10 cellular contexts compared by ENCODE assay signal in genomic region chr7:37915438-37915837, GRCh38. TPM values are rescaled to one million over a fixed set of nuclear protein-coding genes. Genes with fewer than 3 reads are reported as not detected.
DNase-seq lines count a peak whose midpoint lies in the region; ATAC-seq and TF ChIP-seq lines count a peak whose summit lies in the region.
"Had no signal": no experiment of that assay in that cellular context is flagged by ENCODE, and none has a peak within 500 bp of the region (broad histone marks: within the 10 kb centered on the region; RNA-seq: fewer than 3 reads in every experiment).

No MANE protein-coding gene starts in this region.

- H3K27ac ChIP-seq in mesenchymal stem cell (ENCODE audit: low read length, poor library complexity, severe bottlenecking): no peak overlapping the region
- H3K27ac ChIP-seq: KMS-11 had no signal

- no peak overlapping the region for H2AK5ac ChIP-seq in mesenchymal stem cell (ENCODE audit: low read length, severe bottlenecking)

- 76% methylated on average over 4 of the region's 5 CpGs for WGBS in mesenchymal stem cell

- H4K91ac ChIP-seq in mesenchymal stem cell (ENCODE audit: low read length): no peak overlapping the region

- H3K4me2 ChIP-seq in mesenchymal stem cell (ENCODE audit: low read length, poor library complexity, severe bottlenecking): no peak overlapping the region
- H3K4me2 ChIP-seq: KMS-11 had no signal

- H4K8ac ChIP-seq in mesenchymal stem cell (ENCODE audit: low read length): no peak overlapping the region

- H2BK15ac ChIP-seq in mesenchymal stem cell (ENCODE audit: low read depth, poor library complexity, severe bottlenecking): no peak overlapping the region

- H3K4me3 ChIP-seq in BE2C (ENCODE audit: low read depth, low read length) (no peak overlapping the region), mesenchymal stem cell (ENCODE audit: insufficient read depth in 1 of 2, low read depth in 1 of 2, low read length in 2 of 2) (peak overlapping the region in 1 of 2 experiments; percentile 85)

- peak overlapping the region; percentile 90 for H3K9ac ChIP-seq in mesenchymal stem cell (ENCODE audit: low read length)
- H3K9ac ChIP-seq: KMS-11 had no signal

- no peak overlapping the region for H2BK120ac ChIP-seq in mesenchymal stem cell (ENCODE audit: low read depth, low read length)

- no peak overlapping the region for H2AFZ ChIP-seq in mesenchymal stem cell (ENCODE audit: low read depth, low read length)

- no peaks in the 10 kb centered on the region for H3K79me1 ChIP-seq in mesenchymal stem cell (replicated peaks; ENCODE audit: low read length, poor library complexity, severe bottlenecking)

- H3K36me3 Mint-ChIP-seq in activated T-helper 2 cell treated with anti-CD3 and anti-CD28 coated beads, Interferon-gamma antibody, Interleukin-2, Interleukin-4, amounts not matched to agents 10 μg/mL and 5 μg/mL and 100 μg/mL, durations not matched to agents 14 hours and 24 hours and 36 hours (ENCODE audit: low read depth): no peaks in the 10 kb centered on the region

- H3K18ac ChIP-seq in mesenchymal stem cell (ENCODE audit: low read depth in 1 of 2, low read length in 2 of 2): no peak overlapping the region

- H3K4me1 ChIP-seq in BE2C (no peaks in the 10 kb centered on the region), mesenchymal stem cell (ENCODE audit: control insufficient read depth, insufficient read depth, low read depth, low read length) (peaks cover 11% of the 10 kb centered on the region)

- no peak overlapping the region for H3K4me3 Mint-ChIP-seq in activated T-helper 2 cell treated with anti-CD3 and anti-CD28 coated beads, Interferon-gamma antibody, Interleukin-2, Interleukin-4, amounts not matched to agents 10 μg/mL and 5 μg/mL and 100 μg/mL, durations not matched to agents 14 hours and 24 hours and 36 hours (ENCODE audit: low read depth)

- H3K9me3 Mint-ChIP-seq in activated T-helper 2 cell treated with anti-CD3 and anti-CD28 coated beads, Interferon-gamma antibody, Interleukin-2, Interleukin-4, amounts not matched to agents 10 μg/mL and 5 μg/mL and 100 μg/mL, durations not matched to agents 14 hours and 24 hours and 36 hours: no peaks in the 10 kb centered on the region

- intact Hi-C loops in activated T-helper 2 cell treated with anti-CD3 and anti-CD28 coated beads, Interferon-gamma antibody, Interleukin-2, Interleukin-4, amounts not matched to agents 10 μg/mL and 5 μg/mL and 100 μg/mL, durations not matched to agents 14 hours and 24 hours and 36 hours (cut with micrococcal nuclease): loop anchor here (5.0 kb wide), 1 partner anchor 192 kb away; no protein-coding TSS in a partner anchor

- TF ChIP-seq CTCF in BE2C (IDR thresholded peaks at IDR 0.05; ENCODE audit: low read depth, low read length): no peak

- ATAC-seq in HG02938 (IDR thresholded peaks at IDR 0.05; ENCODE audit: unreplicated experiment) (peak; percentile 52), HG03571 (IDR thresholded peaks at IDR 0.05; ENCODE audit: unreplicated experiment) (no peak), HG02852 (IDR thresholded peaks at IDR 0.05; ENCODE audit: unreplicated experiment) (no peak), HG03045 (IDR thresholded peaks at IDR 0.05; ENCODE audit: unreplicated experiment) (no peak)

- H3K27me3 ChIP-seq in BE2C (peaks cover 27% of the 10 kb centered on the region), mesenchymal stem cell (ENCODE audit: control insufficient read depth in 1 of 2, insufficient read depth in 1 of 2, low read length in 2 of 2) (peaks cover 0 to 19% of the 10 kb centered on the region in 2 experiments)
- H3K27me3 ChIP-seq: adrenal gland had no signal

- peaks cover 8% of the 10 kb centered on the region for H3K4me1 Mint-ChIP-seq in activated T-helper 2 cell treated with anti-CD3 and anti-CD28 coated beads, Interferon-gamma antibody, Interleukin-2, Interleukin-4, amounts not matched to agents 10 μg/mL and 5 μg/mL and 100 μg/mL, durations not matched to agents 14 hours and 24 hours and 36 hours (ENCODE audit: low read depth)

- H3K9me3 ChIP-seq in BE2C: no peaks in the 10 kb centered on the region
- H3K9me3 ChIP-seq in mesenchymal stem cell (ENCODE audit: control insufficient read depth, low read length): no peaks in the 10 kb centered on the region
- H3K9me3 ChIP-seq: adrenal gland had no signal

- H3K27me3 Mint-ChIP-seq in activated T-helper 2 cell treated with anti-CD3 and anti-CD28 coated beads, Interferon-gamma antibody, Interleukin-2, Interleukin-4, amounts not matched to agents 10 μg/mL and 5 μg/mL and 100 μg/mL, durations not matched to agents 14 hours and 24 hours and 36 hours (ENCODE audit: low read depth): peaks cover 73% of the 10 kb centered on the region

- no peak overlapping the region for H3K27ac Mint-ChIP-seq in activated T-helper 2 cell treated with anti-CD3 and anti-CD28 coated beads, Interferon-gamma antibody, Interleukin-2, Interleukin-4, amounts not matched to agents 10 μg/mL and 5 μg/mL and 100 μg/mL, durations not matched to agents 14 hours and 24 hours and 36 hours

- no peak overlapping the region for H3K23ac ChIP-seq in mesenchymal stem cell (ENCODE audit: low read length in 2 of 2)

- H2BK5ac ChIP-seq in mesenchymal stem cell (ENCODE audit: low read depth, low read length, poor library complexity, severe bottlenecking): no peak overlapping the region

- H3K14ac ChIP-seq in mesenchymal stem cell (ENCODE audit: low read length in 2 of 2): no peak overlapping the region

- H3K4ac ChIP-seq in mesenchymal stem cell (ENCODE audit: low read depth in 1 of 2, low read length in 2 of 2): no peak overlapping the region

- H3K36me3 ChIP-seq in BE2C (no peaks in the 10 kb centered on the region), mesenchymal stem cell (ENCODE audit: control insufficient read depth in 1 of 2, insufficient read depth in 2 of 2, low read depth in 1 of 2, low read length in 2 of 2) (no peaks in the 10 kb centered on the region)
- H3K36me3 ChIP-seq: adrenal gland had no signal

- no peak overlapping the region for H2BK12ac ChIP-seq in mesenchymal stem cell (ENCODE audit: low read length in 2 of 2)

- DNase-seq in BE2C (peak; percentile 20), SKM-1 (lab: John Stamatoyannopoulos, UW; ENCODE audit: unreplicated experiment) (peak; percentile 48), mesenchymal stem cell (no peak)
- no peak for DNase-seq in activated T-helper 2 cell treated with anti-CD3 and anti-CD28 coated beads, Interferon-gamma antibody, Interleukin-2, Interleukin-4, amounts not matched to agents 10 μg/mL and 5 μg/mL and 100 μg/mL, durations not matched to agents 14 hours and 24 hours and 36 hours (ENCODE audit: low spot score)

RNA-seq across cellular contexts. Expression of gene SFRP4, which starts 1.2 kb away (rescaled TPM):
- not detected for polyA plus RNA-seq in BE2C (2012; ENCODE audit: insufficient read depth, insufficient read length, low read depth)
- polyA plus RNA-seq in mesenchymal stem cell (2013, experiment 1 of 2): not detected
- polyA plus RNA-seq in mesenchymal stem cell (2013, experiment 2 of 2): not detected
- not detected in 2 replicates for total RNA-seq in activated T-helper 2 cell treated with anti-CD3 and anti-CD28 coated beads, Interferon-gamma antibody, Interleukin-2, Interleukin-4, amounts not matched to agents 10 μg/mL and 5 μg/mL and 100 μg/mL, durations not matched to agents 14 hours and 24 hours and 36 hours

RNA-seq across cellular contexts. Expression of gene EPDR1, which starts 5.0 kb away (rescaled TPM):
- polyA plus RNA-seq in BE2C (2012; ENCODE audit: insufficient read depth, insufficient read length, low read depth): 4.5 TPM
- 5.9 TPM for polyA plus RNA-seq in mesenchymal stem cell (2013, experiment 1 of 2)
- polyA plus RNA-seq in mesenchymal stem cell (2013, experiment 2 of 2): 6.6 TPM
- 0.62 and 1.1 TPM in 2 replicates for total RNA-seq in activated T-helper 2 cell treated with anti-CD3 and anti-CD28 coated beads, Interferon-gamma antibody, Interleukin-2, Interleukin-4, amounts not matched to agents 10 μg/mL and 5 μg/mL and 100 μg/mL, durations not matched to agents 14 hours and 24 hours and 36 hours

Comparison
In these comparisons a context has a peak if more than half of its experiments do, and no peak if none do; other contexts are left out.
1. DNase-seq: peak in BE2C (single experiment) and SKM-1 (single experiment); none in mesenchymal stem cell (single experiment) and activated T-helper 2 cell treated with anti-CD3 and anti-CD28 coated beads, Interferon-gamma antibody, Interleukin-2, Interleukin-4, amounts not matched to agents 10 μg/mL and 5 μg/mL and 100 μg/mL, durations not matched to agents 14 hours and 24 hours and 36 hours (single experiment).